ENCODE assay signal across 16 cellular contexts in genomic region chr15:64636541-64636940, GRCh38.
DNase-seq lines count a peak whose midpoint lies in the region; ATAC-seq and TF ChIP-seq lines count a peak whose summit lies in the region.
"Had no signal": no experiment of that assay in that cellular context is flagged by ENCODE, and none has a peak within 500 bp of the region (broad histone marks: within the 10 kb centered on the region; RNA-seq: fewer than 3 reads in every experiment).

No MANE protein-coding gene starts in this region.

- H3K27ac Mint-ChIP-seq in CD14-positive monocyte = peak overlapping the region; percentile 53 to 90 (median 81)
- peak overlapping the region; percentile 73 for H3K27ac Mint-ChIP-seq in central memory CD8-positive, alpha-beta T cell (ENCODE audit: low read depth)
- H3K27ac Mint-ChIP-seq: activated naive CD4-positive, alpha-beta T cell treated with anti-CD3 and anti-CD28 coated beads, Interleukin-2, amount 10 ng/mL, durations not matched to agents 7 days and 5 days had no signal

- H3K9me3 Mint-ChIP-seq in CD14-positive monocyte = peaks cover 0 to 4% (median 0%) of the 10 kb centered on the region in 7 donors
- H3K9me3 Mint-ChIP-seq in central memory CD8-positive, alpha-beta T cell = no peaks in the 10 kb centered on the region

- H3K27ac ChIP-seq in lower lobe of right lung = peak overlapping the region; percentile 63
- H3K27ac ChIP-seq in esophagus muscularis mucosa (replicated peaks in 1 of 4) = peak overlapping the region in 2 of 4 donors; percentile 14 to 53
- H3K27ac ChIP-seq in SJCRH30 = no peak overlapping the region
- H3K27ac ChIP-seq: WERI-Rb-1 had no signal

- H3K36me3 ChIP-seq in lower lobe of right lung (no peaks in the 10 kb centered on the region), esophagus muscularis mucosa (peaks cover 0 to 9% (median 0%) of the 10 kb centered on the region in 4 donors), SJCRH30 (peaks cover 12% of the 10 kb centered on the region)
- H3K36me3 ChIP-seq: colonic mucosa had no signal

- peaks cover 61% of the 10 kb centered on the region for H3K4me1 ChIP-seq in lower lobe of right lung
- peaks cover 27 to 70% (median 64%) of the 10 kb centered on the region in 4 donors for H3K4me1 ChIP-seq in esophagus muscularis mucosa
- no peaks in the 10 kb centered on the region for H3K4me1 ChIP-seq in SJCRH30

- H3K4me3 ChIP-seq in lower lobe of right lung (no peak overlapping the region), esophagus muscularis mucosa (no peak overlapping the region), SJCRH30 (no peak overlapping the region)
- H3K4me3 ChIP-seq: colonic mucosa, MG63 had no signal

- no peak overlapping the region for H3K4me3 Mint-ChIP-seq in CD14-positive monocyte
- no peak overlapping the region for H3K4me3 Mint-ChIP-seq in central memory CD8-positive, alpha-beta T cell
- H3K4me3 Mint-ChIP-seq: activated naive CD4-positive, alpha-beta T cell treated with anti-CD3 and anti-CD28 coated beads, Interleukin-2, amount 10 ng/mL, durations not matched to agents 7 days and 5 days had no signal

- TF ChIP-seq EP300 in esophagus muscularis mucosa (IDR thresholded peaks at IDR 0.05) = no peak

- no peaks in the 10 kb centered on the region for H3K27me3 ChIP-seq in lower lobe of right lung (ENCODE audit: low read depth)
- no peaks in the 10 kb centered on the region for H3K27me3 ChIP-seq in esophagus muscularis mucosa
- no peaks in the 10 kb centered on the region for H3K27me3 ChIP-seq in SJCRH30
- H3K27me3 ChIP-seq: colonic mucosa, MG63 had no signal

- TF ChIP-seq POLR2A in esophagus muscularis mucosa (IDR thresholded peaks at IDR 0.05; ENCODE audit: low read depth) = no peak

- H3K36me3 Mint-ChIP-seq in CD14-positive monocyte = peaks cover 21 to 22% of the 10 kb centered on the region in 2 donors
- H3K36me3 Mint-ChIP-seq in central memory CD8-positive, alpha-beta T cell (ENCODE audit: insufficient read depth) = peaks cover 6% of the 10 kb centered on the region

- 95% methylated on average over 2 of the region's 2 CpGs for WGBS in esophagus muscularis mucosa

- intact Hi-C loops in CD14-positive monocyte (cut with micrococcal nuclease) (no loop called here), lower lobe of right lung (cut with DNase I) (no loop called here), esophagus muscularis mucosa (cut with DNase I) (no loop called here)

- H3K9me3 ChIP-seq in lower lobe of right lung (no peaks in the 10 kb centered on the region), esophagus muscularis mucosa (no peaks in the 10 kb centered on the region), SJCRH30 (replicated peaks) (peaks cover 4% of the 10 kb centered on the region; the same call in 1 of the 2 replicates)
- H3K9me3 ChIP-seq: colonic mucosa had no signal

- no peak for ATAC-seq in central memory CD8-positive, alpha-beta T cell (replicated peaks; ENCODE audit: extremely low read depth, poor library complexity, severe bottlenecking)
- ATAC-seq in lower lobe of right lung (no peak), GM21367 (IDR thresholded peaks at IDR 0.05; ENCODE audit: unreplicated experiment) (no peak)

- H3K4me1 Mint-ChIP-seq in CD14-positive monocyte = peaks cover 70% of the 10 kb centered on the region
- peaks cover 64% of the 10 kb centered on the region for H3K4me1 Mint-ChIP-seq in central memory CD8-positive, alpha-beta T cell

- TF ChIP-seq CTCF in CD14-positive monocyte (IDR thresholded peaks at IDR 0.05) (no peak), lower lobe of right lung (IDR thresholded peaks at IDR 0.05) (no peak), esophagus muscularis mucosa (IDR thresholded peaks at IDR 0.05) (no peak)

- peaks cover 0 to 2% (median 0%) of the 10 kb centered on the region in 3 donors for H3K27me3 Mint-ChIP-seq in CD14-positive monocyte (ENCODE audit: low read depth in 3 of 3)
- no peaks in the 10 kb centered on the region for H3K27me3 Mint-ChIP-seq in central memory CD8-positive, alpha-beta T cell
- H3K27me3 Mint-ChIP-seq: activated naive CD4-positive, alpha-beta T cell treated with anti-CD3 and anti-CD28 coated beads, Interleukin-2, amount 10 ng/mL, durations not matched to agents 7 days and 5 days had no signal

- DNase-seq in CD14-positive monocyte (ENCODE audit: low spot score) (no peak), HUDEP-2 (lab: John Stamatoyannopoulos, UW; ENCODE audit: unreplicated experiment in 76 of 76) (peak in 51 of 76 experiments; percentile 5 to 77 (median 39)), lower lobe of right lung (no peak), esophagus muscularis mucosa (ENCODE audit: extremely low spot score) (no peak), islet precursor cell (no peak), SJCRH30 (no peak)
- DNase-seq in central memory CD8-positive, alpha-beta T cell (ENCODE audit: low spot score in 2 of 2) = no peak
- DNase-seq: activated naive CD4-positive, alpha-beta T cell treated with anti-CD3 and anti-CD28 coated beads, Interleukin-2, amount 10 ng/mL, durations not matched to agents 7 days and 5 days; colonic mucosa; DMS79 treated with DMSO at 0.1 percent for 48 hours; MG63; NCI-H2171 treated with DMSO at 0.1 percent for 48 hours; stimulated activated CD4-positive, alpha-beta T cell treated with anti-CD3 and anti-CD28 coated beads, Interleukin-2, amount 100 ng/mL, for 24 hours; stimulated activated CD8-positive, alpha-beta memory T cell treated with anti-CD3 and anti-CD28 coated beads, Interleukin-4, amount 100 ng/mL, for 48 hours; WERI-Rb-1 had no signal

Comparison
In these comparisons a context has a peak if more than half of its experiments do, and no peak if none do; other contexts are left out.
1. DNase-seq: peak in HUDEP-2 (51 of 76); none in CD14-positive monocyte (single experiment), central memory CD8-positive, alpha-beta T cell (0 of 2), lower lobe of right lung (single experiment), esophagus muscularis mucosa (single experiment), islet precursor cell (single experiment) and SJCRH30 (0 of 2).